In the genomic region with DNA sequence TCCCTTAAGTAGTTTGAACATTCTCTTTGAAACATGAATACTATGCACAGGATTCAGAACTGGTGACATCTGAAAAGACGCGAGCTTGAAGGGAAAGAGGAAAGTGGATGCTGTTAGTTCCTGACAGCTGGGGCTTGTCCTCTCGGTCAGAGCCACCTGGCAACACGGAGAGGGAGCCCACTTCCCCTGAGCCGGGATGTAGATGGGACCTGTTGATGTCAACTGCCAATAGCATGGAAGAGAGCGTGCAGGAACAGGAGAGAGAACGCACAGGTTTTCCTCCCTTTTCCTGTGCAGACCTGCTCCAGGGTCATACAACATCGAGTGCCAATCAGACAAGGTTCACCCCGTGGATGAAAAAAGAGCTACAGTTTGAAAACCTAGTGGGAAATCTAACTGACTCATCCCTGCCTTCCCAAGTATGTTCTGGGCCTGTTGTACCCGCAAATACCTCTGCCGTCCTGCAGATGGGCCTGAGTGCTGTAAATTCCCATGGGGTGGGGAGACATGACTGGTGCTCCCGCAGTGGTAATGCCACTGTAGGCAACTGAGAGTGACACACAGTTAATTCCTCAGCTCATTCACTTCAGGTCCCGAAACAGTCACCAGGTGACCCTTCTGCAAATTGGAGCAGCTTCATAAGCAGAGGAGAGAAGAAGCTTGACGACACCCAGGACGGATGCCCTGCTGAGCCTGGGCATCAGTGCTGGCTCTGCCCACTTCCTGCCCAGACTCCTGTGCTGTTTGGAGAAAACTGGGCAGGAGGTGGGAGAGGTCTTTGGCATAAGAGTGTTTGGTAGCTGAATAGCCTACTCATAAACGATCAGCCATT, we compare ENCODE assay signal across 16 cellular contexts. TPM values are rescaled to one million over a fixed set of nuclear protein-coding genes. Genes with fewer than 3 reads are reported as not detected.
DNase-seq lines count a peak whose midpoint lies in the region; TF ChIP-seq lines count a peak whose summit lies in the region.
"Had no signal": no experiment of that assay in that cellular context is flagged by ENCODE, and none has a peak within 500 bp of the region (broad histone marks: within the 10 kb centered on the region; RNA-seq: fewer than 3 reads in every experiment).

No MANE protein-coding gene starts in this region.

- H3K9me3 Mint-ChIP-seq in T-helper 2 cell treated with Interferon-gamma antibody and Interleukin-4, amounts not matched to agents 5 μg/mL and 100 μg/mL, for 36 hours, result peaks cover 31% of the 10 kb centered on the region
- peaks cover 1 to 17% (median 11%) of the 10 kb centered on the region in 3 donors for H3K9me3 Mint-ChIP-seq in IgD-negative memory B cell
- peaks cover 10% of the 10 kb centered on the region for H3K9me3 Mint-ChIP-seq in osteocyte (ENCODE audit: unreplicated experiment)

- no peak for TF ChIP-seq CTCF in osteocyte (IDR thresholded peaks at IDR 0.05)

- no peaks in the 10 kb centered on the region for H3K27me3 Mint-ChIP-seq in T-helper 2 cell treated with Interferon-gamma antibody and Interleukin-4, amounts not matched to agents 5 μg/mL and 100 μg/mL, for 36 hours (ENCODE audit: low read depth)
- H3K27me3 Mint-ChIP-seq in IgD-negative memory B cell, result no peaks in the 10 kb centered on the region
- H3K27me3 Mint-ChIP-seq in osteocyte (ENCODE audit: unreplicated experiment), result peaks cover 11% of the 10 kb centered on the region
- H3K27me3 Mint-ChIP-seq: naive B cell had no signal

- no peak for DNase-seq in T-helper 2 cell treated with Interferon-gamma antibody and Interleukin-4, amounts not matched to agents 5 μg/mL and 100 μg/mL, for 36 hours (ENCODE audit: low spot score)
- DNase-seq in T-helper 2 cell (no peak), osteocyte (ENCODE audit: extremely low spot score, unreplicated experiment) (peak; percentile 60), NCI-H2227 (lab: John Stamatoyannopoulos, UW; ENCODE audit: unreplicated experiment) (no peak)
- peak; percentile 35 for DNase-seq in activated CD8-positive, alpha-beta memory T cell treated with anti-CD3 and anti-CD28 coated beads, Interleukin-2, amount 50 U/mL, for 48 hours
- DNase-seq in activated CD4-positive, alpha-beta T cell treated with anti-CD3 and anti-CD28 coated beads for 48 hours, result no peak
- DNase-seq in stimulated activated CD4-positive, alpha-beta T cell treated with anti-CD3 and anti-CD28 coated beads, Interleukin-15, amount 100 ng/mL, for 24 hours, result no peak
- DNase-seq: activated naive CD4-positive, alpha-beta T cell treated with Interleukin-2 at 50 U/mL for 16 hours; NCI-H2029; NCI-H524; SIG-M5; tibial artery had no signal

- H3K4me1 Mint-ChIP-seq in T-helper 2 cell treated with Interferon-gamma antibody and Interleukin-4, amounts not matched to agents 5 μg/mL and 100 μg/mL, for 36 hours (ENCODE audit: low read depth), result peaks cover 40% of the 10 kb centered on the region
- H3K4me1 Mint-ChIP-seq in IgD-negative memory B cell, result peaks cover 14 to 23% (median 16%) of the 10 kb centered on the region in 3 donors
- peaks cover 15% of the 10 kb centered on the region for H3K4me1 Mint-ChIP-seq in osteocyte (ENCODE audit: unreplicated experiment)

- peak overlapping the region; percentile 41 for H3K27ac Mint-ChIP-seq in T-helper 2 cell treated with Interferon-gamma antibody and Interleukin-4, amounts not matched to agents 5 μg/mL and 100 μg/mL, for 36 hours
- H3K27ac Mint-ChIP-seq in IgD-negative memory B cell, result peak overlapping the region; percentile 2 to 52 (median 37)
- no peak overlapping the region for H3K27ac Mint-ChIP-seq in osteocyte (ENCODE audit: unreplicated experiment)

- H3K4me3 Mint-ChIP-seq in T-helper 2 cell treated with Interferon-gamma antibody and Interleukin-4, amounts not matched to agents 5 μg/mL and 100 μg/mL, for 36 hours, result no peak overlapping the region
- no peak overlapping the region for H3K4me3 Mint-ChIP-seq in IgD-negative memory B cell
- no peak overlapping the region for H3K4me3 Mint-ChIP-seq in osteocyte (ENCODE audit: unreplicated experiment)

- H3K36me3 Mint-ChIP-seq in T-helper 2 cell treated with Interferon-gamma antibody and Interleukin-4, amounts not matched to agents 5 μg/mL and 100 μg/mL, for 36 hours (ENCODE audit: low read depth), result peaks cover 24% of the 10 kb centered on the region
- no peaks in the 10 kb centered on the region for H3K36me3 Mint-ChIP-seq in IgD-negative memory B cell
- peaks cover 3% of the 10 kb centered on the region for H3K36me3 Mint-ChIP-seq in osteocyte (ENCODE audit: unreplicated experiment)

RNA-seq across cellular contexts. Expression of gene MBP, which starts 13.9 kb away (rescaled TPM):
- 89.4 TPM for polyA plus RNA-seq in IgD-negative memory B cell
- 13.8 and 18.6 TPM in 2 replicates for total RNA-seq in osteocyte
- total RNA-seq: A673, Daoy had no signal

Comparison
In these comparisons a context has a peak if more than half of its experiments do, and no peak if none do; other contexts are left out.
1. DNase-seq: peak in activated CD8-positive, alpha-beta memory T cell treated with anti-CD3 and anti-CD28 coated beads, Interleukin-2, amount 50 U/mL, for 48 hours (single experiment) and osteocyte (single experiment); none in T-helper 2 cell treated with Interferon-gamma antibody and Interleukin-4, amounts not matched to agents 5 μg/mL and 100 μg/mL, for 36 hours (single experiment), T-helper 2 cell (0 of 5), activated CD4-positive, alpha-beta T cell treated with anti-CD3 and anti-CD28 coated beads for 48 hours (single experiment), NCI-H2227 (single experiment) and stimulated activated CD4-positive, alpha-beta T cell treated with anti-CD3 and anti-CD28 coated beads, Interleukin-15, amount 100 ng/mL, for 24 hours (single experiment).